15 cellular contexts compared by ENCODE assay signal in genomic region chr6:167572841-167573271, GRCh38.
DNase-seq lines count a peak whose midpoint lies in the region; ATAC-seq and TF ChIP-seq lines count a peak whose summit lies in the region.
"Had no signal": no experiment of that assay in that cellular context is flagged by ENCODE, and none has a peak within 500 bp of the region (broad histone marks: within the 10 kb centered on the region; RNA-seq: fewer than 3 reads in every experiment).

No MANE protein-coding gene starts in this region.

- no peak overlapping the region for H3K4me2 ChIP-seq in neural progenitor cell

- intact Hi-C loops in Right ventricle myocardium inferior (cut with DNase I): no loop called here

- no peak overlapping the region for H3K9ac ChIP-seq in neural progenitor cell

- H4K20me1 ChIP-seq in neural progenitor cell (ENCODE audit: low read depth): no peaks in the 10 kb centered on the region

- H3K79me2 ChIP-seq in neural progenitor cell (ENCODE audit: low read depth): no peaks in the 10 kb centered on the region

- ATAC-seq in RWPE2 (ENCODE audit: low read depth): peak; percentile 19; the same call in 1 of the 3 replicates
- peak; percentile 31 for ATAC-seq in Right ventricle myocardium inferior
- ATAC-seq in GM18520 (IDR thresholded peaks at IDR 0.05; ENCODE audit: unreplicated experiment): no peak

- H3K36me3 Mint-ChIP-seq in neural progenitor cell: peaks cover 2% of the 10 kb centered on the region
- no peaks in the 10 kb centered on the region for H3K36me3 Mint-ChIP-seq in type B pancreatic cell
- H3K36me3 Mint-ChIP-seq: activated naive CD8-positive, alpha-beta T cell treated with anti-CD3 and anti-CD28 coated beads, Interleukin-2, amount 10 ng/mL, durations not matched to agents 7 days and 5 days had no signal

- H3K4me1 Mint-ChIP-seq in neural progenitor cell (peaks cover 69% of the 10 kb centered on the region), type B pancreatic cell (ENCODE audit: unreplicated experiment) (peaks cover 23% of the 10 kb centered on the region)
- H3K4me1 Mint-ChIP-seq: activated naive CD8-positive, alpha-beta T cell treated with anti-CD3 and anti-CD28 coated beads, Interleukin-2, amount 10 ng/mL, durations not matched to agents 7 days and 5 days had no signal

- H3K27me3 Mint-ChIP-seq in neural progenitor cell (ENCODE audit: insufficient read depth, low read depth) (peaks cover 18% of the 10 kb centered on the region), type B pancreatic cell (no peaks in the 10 kb centered on the region)
- H3K27me3 Mint-ChIP-seq: activated naive CD8-positive, alpha-beta T cell treated with anti-CD3 and anti-CD28 coated beads, Interleukin-2, amount 10 ng/mL, durations not matched to agents 7 days and 5 days had no signal

- H3K9me3 Mint-ChIP-seq in neural progenitor cell: peaks cover 14% of the 10 kb centered on the region
- peaks cover 4% of the 10 kb centered on the region for H3K9me3 Mint-ChIP-seq in type B pancreatic cell
- H3K9me3 Mint-ChIP-seq: activated naive CD8-positive, alpha-beta T cell treated with anti-CD3 and anti-CD28 coated beads, Interleukin-2, amount 10 ng/mL, durations not matched to agents 7 days and 5 days; activated T-cell treated with anti-CD3 and anti-CD28 coated beads, Interleukin-2, amount 50 U/mL, for 24 hours; T-helper 2 cell treated with Interferon-gamma antibody and Interleukin-4, amounts not matched to agents 5 μg/mL and 100 μg/mL, for 36 hours had no signal

- H3K27me3 ChIP-seq in RWPE2 (ENCODE audit: insufficient read depth, poor library complexity, severe bottlenecking): no peaks in the 10 kb centered on the region
- no peaks in the 10 kb centered on the region for H3K27me3 ChIP-seq in neural progenitor cell

- H2AFZ ChIP-seq in neural progenitor cell (replicated peaks): peak overlapping the region; percentile 51

- no peaks in the 10 kb centered on the region for H3K36me3 ChIP-seq in RWPE2 (ENCODE audit: low read depth)
- H3K36me3 ChIP-seq in neural progenitor cell: no peaks in the 10 kb centered on the region

- no peaks in the 10 kb centered on the region for H3K4me1 ChIP-seq in RWPE2 (ENCODE audit: insufficient read depth, poor library complexity, severe bottlenecking)
- H3K4me1 ChIP-seq in neural progenitor cell: peaks cover 4% of the 10 kb centered on the region

- H3K9me3 ChIP-seq in RWPE2 (ENCODE audit: severe bottlenecking) (no peaks in the 10 kb centered on the region), neural progenitor cell (ENCODE audit: low read depth) (no peaks in the 10 kb centered on the region)

- H3F3A ChIP-seq in neural progenitor cell (ENCODE audit: low read depth): no peaks in the 10 kb centered on the region

- H3K4me3 ChIP-seq in RWPE2 (ENCODE audit: severe bottlenecking) (no peak overlapping the region), neural progenitor cell (no peak overlapping the region)

- H3K4me3 Mint-ChIP-seq in neural progenitor cell (no peak overlapping the region), type B pancreatic cell (no peak overlapping the region)
- H3K4me3 Mint-ChIP-seq: activated naive CD8-positive, alpha-beta T cell treated with anti-CD3 and anti-CD28 coated beads, Interleukin-2, amount 10 ng/mL, durations not matched to agents 7 days and 5 days; activated T-cell treated with anti-CD3 and anti-CD28 coated beads, Interleukin-2, amount 50 U/mL, for 24 hours; T-helper 2 cell treated with Interferon-gamma antibody and Interleukin-4, amounts not matched to agents 5 μg/mL and 100 μg/mL, for 36 hours had no signal

- TF ChIP-seq CTCF in RWPE2 (IDR thresholded peaks at IDR 0.05; ENCODE audit: poor library complexity, severe bottlenecking) (no peak), neural progenitor cell (IDR thresholded peaks at IDR 0.05) (no peak), type B pancreatic cell (conservative IDR thresholded peaks at IDR 0.05) (no peak)

- peak overlapping the region; percentile 46 for H3K27ac Mint-ChIP-seq in neural progenitor cell
- no peak overlapping the region for H3K27ac Mint-ChIP-seq in type B pancreatic cell
- H3K27ac Mint-ChIP-seq: activated naive CD8-positive, alpha-beta T cell treated with anti-CD3 and anti-CD28 coated beads, Interleukin-2, amount 10 ng/mL, durations not matched to agents 7 days and 5 days; activated T-cell treated with anti-CD3 and anti-CD28 coated beads, Interleukin-2, amount 50 U/mL, for 24 hours; T-helper 2 cell treated with Interferon-gamma antibody and Interleukin-4, amounts not matched to agents 5 μg/mL and 100 μg/mL, for 36 hours had no signal

- no peak overlapping the region for H3K27ac ChIP-seq in RWPE2 (ENCODE audit: poor library complexity, severe bottlenecking)
- H3K27ac ChIP-seq in neural progenitor cell: no peak overlapping the region

- DNase-seq in RWPE2 (ENCODE audit: low spot score) (no peak), Right ventricle myocardium inferior (ENCODE audit: missing footprints) (no peak), neural progenitor cell (ENCODE audit: low spot score) (no peak), type B pancreatic cell (ENCODE audit: extremely low spot score, unreplicated experiment) (peak; percentile 60), foreskin melanocyte (no peak)
- no peak for DNase-seq in effector CD8-positive, alpha-beta T cell (lab: John Stamatoyannopoulos, UW)
- DNase-seq: activated naive CD8-positive, alpha-beta T cell treated with anti-CD3 and anti-CD28 coated beads, Interleukin-2, amount 10 ng/mL, durations not matched to agents 7 days and 5 days; activated T-cell treated with anti-CD3 and anti-CD28 coated beads, Interleukin-2, amount 50 U/mL, for 24 hours; C1 segment of cervical spinal cord; cerebellar nuclear complex; DMS79 treated with DMSO at 0.1 percent for 48 hours; islet precursor cell; stimulated activated CD4-positive, alpha-beta T cell treated with anti-CD3 and anti-CD28 coated beads, Interleukin-4, amount 100 ng/mL, for 4 hours had no signal
